In genomic region chr1:30395631-30396030, GRCh38 we compare ENCODE assay signal across 27 cellular contexts.
"Had no signal": no experiment of that assay in that cellular context is flagged by ENCODE, and none has a peak within 500 bp of the region (broad histone marks: within the 10 kb centered on the region; RNA-seq: fewer than 3 reads in every experiment).

No MANE protein-coding gene starts in this region.

- ATAC-seq: stimulated activated effector memory CD8-positive, alpha-beta T cell treated with anti-CD3 and anti-CD28 coated beads, Interleukin-12 subunit alpha, Interleukin-12 subunit beta, amount 100 ng/mL, for 72 hours; stimulated activated memory B cell treated with anti-CD40 and anti-IgM and Interleukin-4, amounts not matched to agents 10 μg/mL and 1 μg/mL and 100 μg/mL, for 72 hours; stimulated activated naive B cell treated with anti-CD40 and anti-IgM and Interleukin-4, amounts not matched to agents 10 μg/mL and 1 μg/mL and 100 μg/mL, for 72 hours; stimulated activated naive CD8-positive, alpha-beta T cell treated with anti-CD3 and anti-CD28 coated beads, Interleukin-15, amount 100 ng/mL, for 72 hours; stimulated activated naive CD8-positive, alpha-beta T cell treated with anti-CD3 and anti-CD28 coated beads, Interleukin-15, Interleukin-2, amounts not matched to agents 100 U/mL and 50 U/mL, for 24 hours; upper lobe of right lung had no signal

- H3K9me3 ChIP-seq: stomach, suprapubic skin, testis, thoracic aorta, thyroid gland, tibial artery, tibial nerve, transverse colon, upper lobe of left lung, upper lobe of right lung, uterus, vagina had no signal

- H3K27ac ChIP-seq: stomach, suprapubic skin, testis, thoracic aorta, thyroid gland, tibial artery, tibial nerve, transverse colon, upper lobe of left lung, upper lobe of right lung, uterus, vagina had no signal

- FAIRE-seq: urothelium cell line had no signal

- H3K27me3 ChIP-seq: suprapubic skin, testis, thyroid gland, tibial artery, tibial nerve, upper lobe of left lung, vagina had no signal

- H3K4me3 ChIP-seq: stomach, suprapubic skin, testis, thoracic aorta, thyroid gland, tibial artery, tibial nerve, transverse colon, upper lobe of left lung, upper lobe of right lung, uterus, vagina had no signal

- DNase-seq: stimulated activated CD4-positive, alpha-beta T cell treated with anti-CD3 and anti-CD28 coated beads, Interleukin-2, amount 100 ng/mL, for 48 hours; stimulated activated CD4-positive, alpha-beta T cell treated with anti-CD3 and anti-CD28 coated beads, Interleukin-4, amount 100 ng/mL, for 1 hour; stimulated activated CD4-positive, alpha-beta T cell treated with anti-CD3 and anti-CD28 coated beads, Interleukin-4, amount 100 ng/mL, for 24 hours; stimulated activated CD4-positive, alpha-beta T cell treated with anti-CD3 and anti-CD28 coated beads, Interleukin-4, amount 100 ng/mL, for 4 hours; stimulated activated CD8-positive, alpha-beta memory T cell treated with anti-CD3 and anti-CD28 coated beads, Interleukin-4, amount 100 ng/mL, for 48 hours; stimulated activated naive B cell treated with anti-CD40 and anti-IgM and Interleukin-4, amounts not matched to agents 10 μg/mL and 1 μg/mL and 100 μg/mL, for 72 hours; stimulated activated naive CD4-positive, alpha-beta T cell; stimulated activated naive CD4-positive, alpha-beta T cell treated with Interleukin-2 at 50 U/mL for 16 hours; stimulated activated naive CD8-positive, alpha-beta T cell treated with anti-CD3 and anti-CD28 coated beads, Interleukin-15, amount 100 ng/mL, for 72 hours; stimulated activated naive CD8-positive, alpha-beta T cell treated with anti-CD3 and anti-CD28 coated beads, Interleukin-15, Interleukin-2, amounts not matched to agents 100 U/mL and 50 U/mL, for 24 hours; stomach; substantia nigra; testis; thyroid gland; tibial artery; transverse colon; trophoblast cell; upper lobe of left lung; uterus had no signal

- H3K4me1 ChIP-seq: stomach, suprapubic skin, testis, thyroid gland, tibial artery, tibial nerve, transverse colon, upper lobe of left lung, upper lobe of right lung, uterus, vagina had no signal

- H3K36me3 ChIP-seq: stomach, suprapubic skin, thoracic aorta, thyroid gland, tibial artery, tibial nerve, transverse colon, upper lobe of left lung, upper lobe of right lung, vagina had no signal
